In the genomic region with DNA sequence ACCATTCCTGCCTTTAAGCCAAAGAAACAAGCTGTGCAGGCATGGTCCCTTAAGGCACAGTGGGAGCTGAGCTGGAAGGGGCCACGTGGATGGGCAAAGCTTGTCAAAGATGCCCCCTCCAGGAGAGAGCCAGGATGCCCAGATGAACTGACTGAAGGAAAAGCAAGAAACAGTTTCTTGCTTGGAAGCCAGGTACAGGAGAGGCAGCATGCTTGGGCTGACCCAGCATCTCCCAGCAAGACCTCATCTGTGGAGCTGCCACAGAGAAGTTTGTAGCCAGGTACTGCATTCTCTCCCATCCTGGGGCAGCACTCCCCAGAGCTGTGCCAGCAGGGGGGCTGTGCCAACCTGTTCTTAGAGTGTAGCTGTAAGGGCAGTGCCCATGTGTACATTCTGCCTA, we compare ENCODE assay signal across 8 cellular contexts. TPM values are rescaled to one million over a fixed set of nuclear protein-coding genes. Genes with fewer than 3 reads are reported as not detected.
DNase-seq lines count a peak whose midpoint lies in the region; ATAC-seq and TF ChIP-seq lines count a peak whose summit lies in the region.

No MANE protein-coding gene starts in this region.

- no peak for TF ChIP-seq POLR2A in thyroid gland (IDR thresholded peaks at IDR 0.05)
- TF ChIP-seq POLR2A in GM18505 (IDR thresholded peaks at IDR 0.05; ENCODE audit: borderline replicate concordance, extremely low read depth, insufficient read depth, insufficient read length), result no peak

- H3K36me3 Mint-ChIP-seq in activated CD8-positive, alpha-beta memory T cell treated with anti-CD3 and anti-CD28 coated beads, Interleukin-2, amount 10 ng/mL, durations not matched to agents 7 days and 5 days, result peaks cover 11% of the 10 kb centered on the region

- H3K4me3 Mint-ChIP-seq in activated CD8-positive, alpha-beta memory T cell treated with anti-CD3 and anti-CD28 coated beads, Interleukin-2, amount 10 ng/mL, durations not matched to agents 7 days and 5 days, result peak overlapping the region; percentile 97

- CTCF ChIA-PET in activated CD8-positive, alpha-beta memory T cell treated with anti-CD3 and anti-CD28 coated beads, Interleukin-2, amount 10 ng/mL, durations not matched to agents 7 days and 5 days (lab: Charles Lee), result interaction anchor here (0.9 to 5.1 kb wide), 7 partner anchors 22 to 90 kb away, joined by 3 to 32 read pairs (median 5); partner anchors contain the start of gene KRTCAP2

- peaks cover 4% of the 10 kb centered on the region for H3K27me3 ChIP-seq in ascending aorta
- no peaks in the 10 kb centered on the region for H3K27me3 ChIP-seq in lower lobe of right lung (ENCODE audit: low read depth)
- no peaks in the 10 kb centered on the region for H3K27me3 ChIP-seq in thyroid gland

- H3K27me3 Mint-ChIP-seq in activated CD8-positive, alpha-beta memory T cell treated with anti-CD3 and anti-CD28 coated beads, Interleukin-2, amount 10 ng/mL, durations not matched to agents 7 days and 5 days, result peaks cover 10% of the 10 kb centered on the region

- WGBS in thyroid gland, 2 donors, result 75 to 80% methylated on average over 1 of the region's 1 CpG

- peak overlapping the region; percentile 98 for H3K27ac Mint-ChIP-seq in activated CD8-positive, alpha-beta memory T cell treated with anti-CD3 and anti-CD28 coated beads, Interleukin-2, amount 10 ng/mL, durations not matched to agents 7 days and 5 days

- H3K36me3 ChIP-seq in ascending aorta, result peaks cover 0 to 4% of the 10 kb centered on the region in 2 donors
- H3K36me3 ChIP-seq in lower lobe of right lung, result peaks cover 50% of the 10 kb centered on the region
- H3K36me3 ChIP-seq in thyroid gland, result peaks cover 33 to 36% of the 10 kb centered on the region in 2 donors

- H3K4me1 Mint-ChIP-seq in activated CD8-positive, alpha-beta memory T cell treated with anti-CD3 and anti-CD28 coated beads, Interleukin-2, amount 10 ng/mL, durations not matched to agents 7 days and 5 days, result peaks cover 31% of the 10 kb centered on the region

- H3K9me3 ChIP-seq in ascending aorta, result no peaks in the 10 kb centered on the region
- no peaks in the 10 kb centered on the region for H3K9me3 ChIP-seq in lower lobe of right lung
- H3K9me3 ChIP-seq in thyroid gland, result no peaks in the 10 kb centered on the region

- no peak for TF ChIP-seq CTCF in ascending aorta (IDR thresholded peaks at IDR 0.05)
- TF ChIP-seq CTCF in lower lobe of right lung (IDR thresholded peaks at IDR 0.05), result no peak
- TF ChIP-seq CTCF in thyroid gland (IDR thresholded peaks at IDR 0.05), result no peak

- H3K4me3 ChIP-seq in ascending aorta (peak overlapping the region in 1 of 2 donors; percentile 80), lower lobe of right lung (peak overlapping the region; percentile 64), thyroid gland (replicated peaks in 1 of 3) (no peak overlapping the region)

- no peak for ATAC-seq in activated CD8-positive, alpha-beta memory T cell treated with anti-CD3 and anti-CD28 coated beads, Interleukin-2, amount 10 ng/mL, durations not matched to agents 7 days and 5 days
- no peak for ATAC-seq in lower lobe of right lung
- no peak for ATAC-seq in GM18505 (IDR thresholded peaks at IDR 0.05; ENCODE audit: unreplicated experiment)

- H3K27ac ChIP-seq in ascending aorta, result peak overlapping the region; percentile 97 to 100
- H3K27ac ChIP-seq in lower lobe of right lung, result peak overlapping the region; percentile 91
- H3K27ac ChIP-seq in thyroid gland, result peak overlapping the region; percentile 87 to 98 (median 96)

- no peaks in the 10 kb centered on the region for H3K9me3 Mint-ChIP-seq in activated CD8-positive, alpha-beta memory T cell treated with anti-CD3 and anti-CD28 coated beads, Interleukin-2, amount 10 ng/mL, durations not matched to agents 7 days and 5 days (ENCODE audit: low read depth)

- H3K4me1 ChIP-seq in ascending aorta (peaks cover 9 to 26% of the 10 kb centered on the region in 2 donors), lower lobe of right lung (peaks cover 67% of the 10 kb centered on the region), thyroid gland (peaks cover 54 to 71% of the 10 kb centered on the region in 2 donors)

- intact Hi-C loops in ascending aorta (cut with DNase I) (loop anchor here (2.0 kb wide), 1 partner anchor 188 kb away; no protein-coding TSS in a partner anchor), lower lobe of right lung (cut with DNase I) (no loop called here), thyroid gland (cut with DNase I) (loop anchor here (5.0 kb wide), 1 partner anchor 33 kb away; no protein-coding TSS in a partner anchor)

- no peak for DNase-seq in activated CD8-positive, alpha-beta memory T cell treated with anti-CD3 and anti-CD28 coated beads, Interleukin-2, amount 10 ng/mL, durations not matched to agents 7 days and 5 days
- no peak for DNase-seq in activated CD8-positive, alpha-beta memory T cell treated with anti-CD3 and anti-CD28 coated beads, Interleukin-2, amount 50 U/mL, for 4 hours
- no peak for DNase-seq in ascending aorta (ENCODE audit: low spot score in 2 of 2)
- no peak for DNase-seq in lower lobe of right lung
- no peak for DNase-seq in thyroid gland
- DNase-seq in CD1c-positive myeloid dendritic cell (ENCODE audit: extremely low spot score), result no peak
- no peak for DNase-seq in NCI-H1436 treated with DMSO at 0.1 percent for 48 hours (lab: John Stamatoyannopoulos, UW)

RNA-seq across cellular contexts. Expression of gene SLC50A1, which starts 1.3 kb away (rescaled TPM):
- total RNA-seq in activated CD8-positive, alpha-beta memory T cell treated with anti-CD3 and anti-CD28 coated beads, Interleukin-2, amount 10 ng/mL, durations not matched to agents 7 days and 5 days, result 10 to 100 TPM; 39.8 to 41.2 TPM
- total RNA-seq in ascending aorta (9.4 TPM), lower lobe of right lung (42.6 TPM), thyroid gland (10 to 100 TPM; 30.9 to 42.2 (median 32.7) TPM)

RNA-seq across cellular contexts. Expression of gene DPM3, which starts 6.0 kb away (rescaled TPM):
- total RNA-seq in activated CD8-positive, alpha-beta memory T cell treated with anti-CD3 and anti-CD28 coated beads, Interleukin-2, amount 10 ng/mL, durations not matched to agents 7 days and 5 days, result 10 to 100 TPM; 54.2 to 57.0 TPM
- total RNA-seq in ascending aorta (78.2 TPM), lower lobe of right lung (62.3 TPM), thyroid gland (100 to 1,000 TPM in 2 of 4 donors, 10 to 100 TPM in 2; 43.3 to 154 (median 94.8) TPM)

RNA-seq across cellular contexts. Expression of gene EFNA1, which starts 6.6 kb away (rescaled TPM):
- total RNA-seq in activated CD8-positive, alpha-beta memory T cell treated with anti-CD3 and anti-CD28 coated beads, Interleukin-2, amount 10 ng/mL, durations not matched to agents 7 days and 5 days, result not detected
- total RNA-seq in ascending aorta (66.7 TPM), lower lobe of right lung (144 TPM), thyroid gland (100 to 1,000 TPM in 1 of 4 donors, 10 to 100 TPM in 3; 56.1 to 129 (median 83.1) TPM)

RNA-seq across cellular contexts. Expression of gene KRTCAP2, which starts 38.8 kb away (rescaled TPM):
- total RNA-seq in activated CD8-positive, alpha-beta memory T cell treated with anti-CD3 and anti-CD28 coated beads, Interleukin-2, amount 10 ng/mL, durations not matched to agents 7 days and 5 days, result 100 to 1,000 TPM; 166 to 177 TPM
- total RNA-seq in ascending aorta, result 146 TPM
- 173 TPM for total RNA-seq in lower lobe of right lung
- total RNA-seq in thyroid gland, result 100 to 1,000 TPM in 3 of 4 donors, 10 to 100 TPM in 1; 79.8 to 263 (median 162) TPM

RNA-seq across cellular contexts. Expression of gene TRIM46, which starts 39.3 kb away (rescaled TPM):
- 10 to 100 TPM; 11.2 to 16.1 TPM for total RNA-seq in activated CD8-positive, alpha-beta memory T cell treated with anti-CD3 and anti-CD28 coated beads, Interleukin-2, amount 10 ng/mL, durations not matched to agents 7 days and 5 days
- total RNA-seq in ascending aorta (not detected), lower lobe of right lung (0.35 TPM), thyroid gland (under 1 TPM in 1 of 4 donors, not detected in 3; 0.45 TPM)

Comparison
In these comparisons a context has a peak if more than half of its experiments do, and no peak if none do; other contexts are left out.
1. RNA of gene EFNA1, which starts 6.6 kb away (total RNA-seq): 144 TPM in lower lobe of right lung (single experiment), 56.1 to 129 TPM in thyroid gland and 66.7 TPM in ascending aorta (single experiment); not detected in activated CD8-positive, alpha-beta memory T cell treated with anti-CD3 and anti-CD28 coated beads, Interleukin-2, amount 10 ng/mL, durations not matched to agents 7 days and 5 days; every median in the first group is over 10 times any median in the second.
2. Peak in every context shown above with its lines, with median percentiles within 50 percentile points of each other: H3K27ac ChIP-seq.